1 cellular context compared by ENCODE assay signal in the genomic region with DNA sequence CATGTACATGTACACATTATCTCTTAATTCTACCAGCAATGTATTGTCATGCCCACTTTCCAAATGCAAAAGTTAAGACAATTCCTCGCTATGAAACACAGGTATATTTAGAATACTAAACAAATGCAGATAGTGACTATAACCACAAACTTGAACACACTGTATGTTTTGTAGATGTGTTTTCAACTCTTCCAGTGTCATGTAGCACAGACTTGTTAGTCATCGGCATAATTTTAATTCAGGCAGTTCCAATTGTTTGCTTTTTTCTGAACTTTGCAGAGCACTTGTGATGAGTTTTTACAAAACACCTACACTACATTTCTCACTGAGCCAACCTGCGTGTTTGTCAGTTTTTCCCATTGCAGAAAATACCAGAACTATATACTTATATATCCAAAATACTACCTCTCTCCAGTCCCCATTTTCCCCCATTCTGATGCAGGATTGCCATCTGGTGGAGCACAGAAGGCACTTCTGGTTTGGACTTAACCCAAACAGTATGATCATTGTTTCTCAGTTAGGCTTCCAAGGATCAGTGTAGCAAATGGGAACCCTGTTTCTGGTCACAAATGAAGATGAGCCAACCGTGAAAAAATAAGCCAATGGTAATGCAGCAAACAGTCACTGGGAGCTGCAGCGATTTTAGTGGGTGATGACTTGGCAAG.
TF ChIP-seq lines count a peak whose summit lies in the region.

No MANE protein-coding gene starts in this region.

TF ChIP-seq in liver, 16 proteins besides CTCF, POLR2A, EP300 and RAD21 (continued from another document):
- TF ChIP-seq, protein P1, sequence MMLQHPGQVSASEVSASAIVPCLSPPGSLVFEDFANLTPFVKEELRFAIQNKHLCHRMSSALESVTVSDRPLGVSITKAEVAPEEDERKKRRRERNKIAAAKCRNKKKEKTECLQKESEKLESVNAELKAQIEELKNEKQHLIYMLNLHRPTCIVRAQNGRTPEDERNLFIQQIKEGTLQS (IDR thresholded peaks at IDR 0.05): no peak
- TF ChIP-seq HNF4A (conservative IDR thresholded peaks at IDR 0.05) (no peak), GABPA (IDR thresholded peaks at IDR 0.05 in 1 of 2, conservative IDR thresholded peaks at IDR 0.05 in 1 of 2) (no peak), HNF4G (IDR thresholded peaks at IDR 0.05) (no peak), EGR1 (IDR thresholded peaks at IDR 0.05; ENCODE audit: low read depth in 2 of 2) (no peak), YY1 (IDR thresholded peaks at IDR 0.05) (no peak)
- TF ChIP-seq, protein P2, sequence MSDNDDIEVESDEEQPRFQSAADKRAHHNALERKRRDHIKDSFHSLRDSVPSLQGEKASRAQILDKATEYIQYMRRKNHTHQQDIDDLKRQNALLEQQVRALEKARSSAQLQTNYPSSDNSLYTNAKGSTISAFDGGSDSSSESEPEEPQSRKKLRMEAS (IDR thresholded peaks at IDR 0.05): no peak
- TF ChIP-seq, protein P3, sequence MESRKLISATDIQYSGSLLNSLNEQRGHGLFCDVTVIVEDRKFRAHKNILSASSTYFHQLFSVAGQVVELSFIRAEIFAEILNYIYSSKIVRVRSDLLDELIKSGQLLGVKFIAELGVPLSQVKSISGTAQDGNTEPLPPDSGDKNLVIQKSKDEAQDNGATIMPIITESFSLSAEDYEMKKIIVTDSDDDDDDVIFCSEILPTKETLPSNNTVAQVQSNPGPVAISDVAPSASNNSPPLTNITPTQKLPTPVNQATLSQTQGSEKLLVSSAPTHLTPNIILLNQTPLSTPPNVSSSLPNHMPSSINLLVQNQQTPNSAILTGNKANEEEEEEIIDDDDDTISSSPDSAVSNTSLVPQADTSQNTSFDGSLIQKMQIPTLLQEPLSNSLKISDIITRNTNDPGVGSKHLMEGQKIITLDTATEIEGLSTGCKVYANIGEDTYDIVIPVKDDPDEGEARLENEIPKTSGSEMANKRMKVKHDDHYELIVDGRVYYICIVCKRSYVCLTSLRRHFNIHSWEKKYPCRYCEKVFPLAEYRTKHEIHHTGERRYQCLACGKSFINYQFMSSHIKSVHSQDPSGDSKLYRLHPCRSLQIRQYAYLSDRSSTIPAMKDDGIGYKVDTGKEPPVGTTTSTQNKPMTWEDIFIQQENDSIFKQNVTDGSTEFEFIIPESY (IDR thresholded peaks at IDR 0.05): no peak
TF ChIP-seq in liver: peak in this region for 0.
